ENCODE assay signal across 20 cellular contexts in genomic region chr5:154278172-154278571, GRCh38.
A peak's percentile ranks its signal among the peaks of the same experiment; 100 is the strongest.
DNase-seq lines count a peak whose midpoint lies in the region; TF ChIP-seq lines count a peak whose summit lies in the region.
"Had no signal": no experiment of that assay in that cellular context is flagged by ENCODE, and none has a peak within 500 bp of the region (broad histone marks: within the 10 kb centered on the region; RNA-seq: fewer than 3 reads in every experiment).

No MANE protein-coding gene starts in this region.

- H3K4me3 Mint-ChIP-seq in HFFc6, result peak overlapping the region; percentile 43
- H3K4me3 Mint-ChIP-seq: activated B cell treated with CpG ODN at 0.5 μM for 24 hours; activated CD8-positive, alpha-beta T cell treated with anti-CD3 and anti-CD28 coated beads for 36 hours; CD4-positive, alpha-beta memory T cell; nephron progenitor cell; stimulated activated memory B cell treated with anti-CD40 and anti-IgM and Interleukin-4, amounts not matched to agents 10 μg/mL and 1 μg/mL and 100 μg/mL, for 72 hours had no signal

- in situ Hi-C loops in astrocyte of the cerebellum (cut with HindIII; ENCODE audit: low sequenced_read_pairs), result no loop called here

- H3K36me3 Mint-ChIP-seq in HFFc6 (ENCODE audit: low read depth), result peaks cover 12% of the 10 kb centered on the region

- no peak overlapping the region for H3K4me3 ChIP-seq in astrocyte of the cerebellum (ENCODE audit: low read depth, low read length)
- H3K4me3 ChIP-seq: heart right ventricle, left ventricle myocardium inferior, thyroid gland had no signal

- peaks cover 69% of the 10 kb centered on the region for H3K4me1 Mint-ChIP-seq in HFFc6 (ENCODE audit: low read depth)

- H3K27ac Mint-ChIP-seq in HFFc6, result peak overlapping the region; percentile 88
- H3K27ac Mint-ChIP-seq: activated B cell treated with CpG ODN at 0.5 μM for 24 hours; activated CD8-positive, alpha-beta T cell treated with anti-CD3 and anti-CD28 coated beads for 36 hours; CD4-positive, alpha-beta memory T cell; nephron progenitor cell; stimulated activated memory B cell treated with anti-CD40 and anti-IgM and Interleukin-4, amounts not matched to agents 10 μg/mL and 1 μg/mL and 100 μg/mL, for 72 hours had no signal

- TF ChIP-seq CTCF in HFFc6 (IDR thresholded peaks at IDR 0.05) (no peak), astrocyte of the cerebellum (IDR thresholded peaks at IDR 0.05; ENCODE audit: low read depth, low read length, missing control alignments) (no peak)

- H3K27me3 Mint-ChIP-seq in HFFc6 (ENCODE audit: insufficient read depth), result no peaks in the 10 kb centered on the region
- H3K27me3 Mint-ChIP-seq: activated B cell treated with CpG ODN at 0.5 μM for 24 hours; activated CD8-positive, alpha-beta T cell treated with anti-CD3 and anti-CD28 coated beads for 36 hours; CD4-positive, alpha-beta memory T cell; stimulated activated memory B cell treated with anti-CD40 and anti-IgM and Interleukin-4, amounts not matched to agents 10 μg/mL and 1 μg/mL and 100 μg/mL, for 72 hours had no signal

- DNase-seq in ELR (ENCODE audit: low read depth), result peak; percentile 27
- DNase-seq in HFFc6, result peak; percentile 33
- DNase-seq in astrocyte of the cerebellum (ENCODE audit: low read depth), result peak; percentile 27
- peak; percentile 45 for DNase-seq in non-pigmented ciliary epithelial cell (ENCODE audit: low read depth)
- DNase-seq in NCI-H146 treated with DMSO at 0.1 percent for 48 hours (lab: John Stamatoyannopoulos, UW; ENCODE audit: unreplicated experiment), result no peak
- DNase-seq in islet precursor cell, result no peak
- no peak for DNase-seq in SIG-M5 treated with dmso at 0.1 percent for 504 hours (lab: John Stamatoyannopoulos, UW; ENCODE audit: unreplicated experiment)
- DNase-seq: activated B cell treated with CpG ODN at 0.5 μM for 24 hours; activated CD8-positive, alpha-beta T cell treated with anti-CD3 and anti-CD28 coated beads for 36 hours; CD4-positive, alpha-beta memory T cell; GDM1; heart right ventricle; KBM-7; left ventricle myocardium inferior; NCI-H187 treated with DMSO at 0.1 percent for 48 hours; NCI-H69; nephron progenitor cell; SW 1271; thyroid gland had no signal

- H3K9me3 Mint-ChIP-seq in HFFc6, result no peaks in the 10 kb centered on the region
- H3K9me3 Mint-ChIP-seq: activated B cell treated with CpG ODN at 0.5 μM for 24 hours; activated CD8-positive, alpha-beta T cell treated with anti-CD3 and anti-CD28 coated beads for 36 hours; CD4-positive, alpha-beta memory T cell; nephron progenitor cell; stimulated activated memory B cell treated with anti-CD40 and anti-IgM and Interleukin-4, amounts not matched to agents 10 μg/mL and 1 μg/mL and 100 μg/mL, for 72 hours had no signal

Comparison
In these comparisons a context has a peak if more than half of its experiments do, and no peak if none do; other contexts are left out.
1. DNase-seq: peak in ELR (single experiment), HFFc6 (single experiment), astrocyte of the cerebellum (single experiment) and non-pigmented ciliary epithelial cell (single experiment); none in NCI-H146 treated with DMSO at 0.1 percent for 48 hours (single experiment), islet precursor cell (single experiment) and SIG-M5 treated with dmso at 0.1 percent for 504 hours (single experiment).